In genomic region chr6:157684620-157685299, GRCh38 we compare ENCODE assay signal across 28 cellular contexts.
A peak's percentile ranks its signal among the peaks of the same experiment; 100 is the strongest.
DNase-seq lines count a peak whose midpoint lies in the region; ATAC-seq lines count a peak whose summit lies in the region.
"Had no signal": no experiment of that assay in that cellular context is flagged by ENCODE, and none has a peak within 500 bp of the region (broad histone marks: within the 10 kb centered on the region; RNA-seq: fewer than 3 reads in every experiment).

No MANE protein-coding gene starts in this region.

- H3K4me1 Mint-ChIP-seq in activated T-cell treated with anti-CD3 and anti-CD28 coated beads, Interleukin-2, amount 50 U/mL, for 24 hours (ENCODE audit: low read depth), result no peaks in the 10 kb centered on the region
- no peaks in the 10 kb centered on the region for H3K4me1 Mint-ChIP-seq in activated T-cell treated with anti-CD3 and anti-CD28 coated beads, Interleukin-2, amount 50 U/mL, for 72 hours (ENCODE audit: low read depth)
- H3K4me1 Mint-ChIP-seq: CD14-positive monocyte; CD8-positive, alpha-beta memory T cell; GM23338 had no signal

- no peaks in the 10 kb centered on the region for H3K9me3 Mint-ChIP-seq in activated T-cell treated with anti-CD3 and anti-CD28 coated beads, Interleukin-2, amount 50 U/mL, for 24 hours
- H3K9me3 Mint-ChIP-seq in activated T-cell treated with anti-CD3 and anti-CD28 coated beads, Interleukin-2, amount 50 U/mL, for 72 hours, result no peaks in the 10 kb centered on the region
- H3K9me3 Mint-ChIP-seq: CD8-positive, alpha-beta memory T cell; GM23338; HFFc6 had no signal

- H3K27ac Mint-ChIP-seq in activated T-cell treated with anti-CD3 and anti-CD28 coated beads, Interleukin-2, amount 50 U/mL, for 24 hours, result no peak overlapping the region
- no peak overlapping the region for H3K27ac Mint-ChIP-seq in activated T-cell treated with anti-CD3 and anti-CD28 coated beads, Interleukin-2, amount 50 U/mL, for 72 hours
- H3K27ac Mint-ChIP-seq: CD14-positive monocyte; CD8-positive, alpha-beta memory T cell; GM23338; HFFc6 had no signal

- no peak for ATAC-seq in activated T-cell treated with anti-CD3 and anti-CD28 coated beads, Interleukin-2, amount 50 U/mL, for 72 hours (replicated peaks in 1 of 2)
- peak; percentile 9 for ATAC-seq in esophagus mucosa
- ATAC-seq: GM12878, GM23338, Panc1 had no signal

- intact Hi-C loops in posterior vena cava (cut with DNase I), result no loop called here

- H3K36me3 Mint-ChIP-seq in activated T-cell treated with anti-CD3 and anti-CD28 coated beads, Interleukin-2, amount 50 U/mL, for 24 hours (ENCODE audit: low read depth), result no peaks in the 10 kb centered on the region
- H3K36me3 Mint-ChIP-seq in activated T-cell treated with anti-CD3 and anti-CD28 coated beads, Interleukin-2, amount 50 U/mL, for 72 hours (ENCODE audit: insufficient read depth in 2 of 2), result no peaks in the 10 kb centered on the region
- H3K36me3 Mint-ChIP-seq: CD14-positive monocyte had no signal

- peak; percentile 8 for DNase-seq in activated T-cell treated with anti-CD3 and anti-CD28 coated beads, Interleukin-2, amount 50 U/mL, for 24 hours
- DNase-seq in activated T-cell treated with anti-CD3 and anti-CD28 coated beads, Interleukin-2, amount 50 U/mL, for 72 hours, result no peak
- DNase-seq in M059J (ENCODE audit: low read depth), result peak; percentile 10
- peak; percentile 17 for DNase-seq in posterior vena cava (ENCODE audit: low spot score)
- DNase-seq in NCI-H524 treated with DMSO at 0.1 percent for 48 hours (lab: John Stamatoyannopoulos, UW), result no peak
- no peak for DNase-seq in NCI-H1092 (lab: John Stamatoyannopoulos, UW)
- DNase-seq: 8988T; ACHN; BE2C; CD8-positive, alpha-beta memory T cell; DMS 273 treated with DMSO at 0.1 percent for 48 hours; DMS79; EL; GDM1; HFFc6; KBM-7; MG63; NCI-H1417; NCI-H1694; NCI-H2029 treated with DMSO at 0.1 percent for 48 hours; NCI-H446; NCI-H526; SHP77 had no signal

- no peaks in the 10 kb centered on the region for H3K27me3 Mint-ChIP-seq in activated T-cell treated with anti-CD3 and anti-CD28 coated beads, Interleukin-2, amount 50 U/mL, for 24 hours
- H3K27me3 Mint-ChIP-seq in activated T-cell treated with anti-CD3 and anti-CD28 coated beads, Interleukin-2, amount 50 U/mL, for 72 hours (ENCODE audit: low read depth), result no peaks in the 10 kb centered on the region

- H3K4me3 Mint-ChIP-seq in activated T-cell treated with anti-CD3 and anti-CD28 coated beads, Interleukin-2, amount 50 U/mL, for 24 hours, result no peak overlapping the region
- no peak overlapping the region for H3K4me3 Mint-ChIP-seq in activated T-cell treated with anti-CD3 and anti-CD28 coated beads, Interleukin-2, amount 50 U/mL, for 72 hours
- H3K4me3 Mint-ChIP-seq: CD14-positive monocyte; CD8-positive, alpha-beta memory T cell; GM23338; HFFc6 had no signal

Comparison
In these comparisons a context has a peak if more than half of its experiments do, and no peak if none do; other contexts are left out.
1. DNase-seq: peak in activated T-cell treated with anti-CD3 and anti-CD28 coated beads, Interleukin-2, amount 50 U/mL, for 24 hours (single experiment), M059J (single experiment) and posterior vena cava (single experiment); none in activated T-cell treated with anti-CD3 and anti-CD28 coated beads, Interleukin-2, amount 50 U/mL, for 72 hours (0 of 2), NCI-H524 treated with DMSO at 0.1 percent for 48 hours (single experiment) and NCI-H1092 (single experiment).